8 cellular contexts compared by ENCODE assay signal in the genomic region with DNA sequence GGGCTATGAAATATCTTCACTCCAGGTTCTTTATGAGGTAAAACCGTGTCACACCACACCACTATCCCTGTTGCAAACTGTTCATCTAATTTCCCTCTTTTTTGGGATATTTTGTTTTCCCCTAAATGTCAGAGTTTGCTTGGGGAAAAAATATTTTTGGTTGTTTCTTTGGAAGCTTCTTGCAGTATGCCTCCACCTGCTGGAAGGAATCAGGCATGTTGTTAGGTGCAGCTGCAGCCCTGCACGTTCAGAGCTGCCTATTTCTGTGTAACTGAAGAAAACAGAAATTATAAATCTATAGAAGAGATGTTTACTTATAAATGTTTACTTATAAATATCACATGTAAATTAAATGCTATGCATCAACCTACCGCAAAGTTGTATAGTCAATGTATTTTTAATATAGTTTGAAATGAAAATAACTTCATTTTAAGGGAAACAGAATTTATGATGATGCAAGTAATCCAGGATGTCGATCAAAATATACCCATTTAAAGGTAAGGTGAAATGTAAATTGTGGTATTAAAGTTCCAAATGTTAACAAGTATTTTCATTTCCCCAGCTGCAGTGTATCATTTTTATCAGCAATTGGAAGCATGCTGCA.
DNase-seq lines count a peak whose midpoint lies in the region; ATAC-seq, FAIRE-seq and TF ChIP-seq lines count a peak whose summit lies in the region.

No MANE protein-coding gene starts in this region.

- no peak overlapping the region for H3K4me2 ChIP-seq in keratinocyte (ENCODE audit: control insufficient read depth, extremely low read depth, insufficient read depth, low read depth, low read length)

- H3K36me3 Mint-ChIP-seq in activated T-helper 17 cell treated with anti-CD3 and anti-CD28 coated beads, Interleukin-2, amount 50 U/mL, for 72 hours (ENCODE audit: low read depth), result no peaks in the 10 kb centered on the region

- H3K36me3 ChIP-seq in adrenal gland (replicated peaks in 1 of 2), result no peaks in the 10 kb centered on the region
- H3K36me3 ChIP-seq in keratinocyte (ENCODE audit: control insufficient read depth in 2 of 2, extremely low read depth in 1 of 2, insufficient read depth in 2 of 2, low read length in 2 of 2), result no peaks in the 10 kb centered on the region

- no peaks in the 10 kb centered on the region for H3K9me3 Mint-ChIP-seq in activated T-helper 17 cell treated with anti-CD3 and anti-CD28 coated beads, Interleukin-2, amount 50 U/mL, for 72 hours

- H3K4me3 Mint-ChIP-seq in activated T-helper 17 cell treated with anti-CD3 and anti-CD28 coated beads, Interleukin-2, amount 50 U/mL, for 72 hours, result no peak overlapping the region

- H3K27ac ChIP-seq in adrenal gland (no peak overlapping the region), keratinocyte (ENCODE audit: control insufficient read depth, insufficient read depth, low read length) (no peak overlapping the region)

- H3K79me2 ChIP-seq in keratinocyte (ENCODE audit: control insufficient read depth, insufficient read depth, low read length), result no peaks in the 10 kb centered on the region

- no peak overlapping the region for H3K9ac ChIP-seq in keratinocyte (ENCODE audit: control insufficient read depth, extremely low read depth, insufficient read depth, low read length)

- ATAC-seq in HG03196 (IDR thresholded peaks at IDR 0.05; ENCODE audit: unreplicated experiment), result no peak
- ATAC-seq in activated T-helper 17 cell treated with anti-CD3 and anti-CD28 coated beads, Interleukin-2, amount 50 U/mL, for 72 hours (replicated peaks), result no peak

- H3K27me3 Mint-ChIP-seq in activated T-helper 17 cell treated with anti-CD3 and anti-CD28 coated beads, Interleukin-2, amount 50 U/mL, for 72 hours, result peaks cover 11% of the 10 kb centered on the region

- no peaks in the 10 kb centered on the region for H3K4me1 Mint-ChIP-seq in activated T-helper 17 cell treated with anti-CD3 and anti-CD28 coated beads, Interleukin-2, amount 50 U/mL, for 72 hours

- DNase-seq in DMS153 (lab: John Stamatoyannopoulos, UW) (peak; percentile 39), NAMALWA (ENCODE audit: low spot score) (peak; percentile 35), adrenal gland (peak in 3 of 7 donors; percentile 24 to 42 (median 31)), keratinocyte (ENCODE audit: low read depth, low spot score) (no peak), activated gamma-delta T cell treated with Interleukin-2 at 50 U/mL for 16 hours (no peak), activated gamma-delta T cell (lab: John Stamatoyannopoulos, UW) (no peak)

- WGBS in adrenal gland, 4 donors, result 24 to 38% (median 37%) methylated on average over 4 of the region's 4 CpGs

- no peaks in the 10 kb centered on the region for H3K9me1 ChIP-seq in keratinocyte (ENCODE audit: control insufficient read depth, extremely low read depth, insufficient read depth, low read length)

- no peaks in the 10 kb centered on the region for H3K4me1 ChIP-seq in adrenal gland (replicated peaks in 1 of 2)
- no peaks in the 10 kb centered on the region for H3K4me1 ChIP-seq in keratinocyte (ENCODE audit: control insufficient read depth, extremely low read depth, insufficient read depth, low read length)

- dilution Hi-C loops in keratinocyte (cut with MboI; ENCODE audit: extremely low pct_ligation_motif_present, low sequenced_read_pairs), result no loop called here

- H3K27me3 ChIP-seq in adrenal gland, result no peaks in the 10 kb centered on the region
- H3K27me3 ChIP-seq in keratinocyte (ENCODE audit: control insufficient read depth, extremely low read depth, insufficient read depth, low read length), result no peaks in the 10 kb centered on the region

- H3K4me3 ChIP-seq in adrenal gland (no peak overlapping the region), keratinocyte (ENCODE audit: control insufficient read depth in 2 of 3, extremely low read depth in 1 of 3, insufficient read depth in 2 of 3, low read depth in 1 of 3, low read length in 3 of 3) (no peak overlapping the region)

- TF ChIP-seq POLR2A in adrenal gland (IDR thresholded peaks at IDR 0.05), result no peak

- no peak overlapping the region for H3K27ac Mint-ChIP-seq in activated T-helper 17 cell treated with anti-CD3 and anti-CD28 coated beads, Interleukin-2, amount 50 U/mL, for 72 hours

- no peaks in the 10 kb centered on the region for H3K9me3 ChIP-seq in adrenal gland (replicated peaks in 1 of 3)
- no peaks in the 10 kb centered on the region for H3K9me3 ChIP-seq in keratinocyte (ENCODE audit: control insufficient read depth, low read depth, low read length)

- no peak for FAIRE-seq in keratinocyte (lab: Jason Lieb, UNC)

- H2AFZ ChIP-seq in keratinocyte (ENCODE audit: control insufficient read depth, low read length), result no peak overlapping the region

- intact Hi-C loops in adrenal gland (cut with DNase I), result no loop called here

- TF ChIP-seq CTCF in adrenal gland (IDR thresholded peaks at IDR 0.05), result peak; percentile 14 to 57 (median 39)
- TF ChIP-seq CTCF in keratinocyte (optimal IDR thresholded peaks at IDR 0.05 in 1 of 3, IDR thresholded peaks at IDR 0.05 in 1 of 3, conservative IDR thresholded peaks at IDR 0.05 in 1 of 3; ENCODE audit: extremely low read depth in 1 of 3, insufficient read depth in 2 of 3, low read length in 3 of 3), result peak; percentile 59 to 73 (median 72)

- H4K20me1 ChIP-seq in keratinocyte (ENCODE audit: control insufficient read depth, extremely low read depth, insufficient read depth, low read length), result no peaks in the 10 kb centered on the region

Comparison
In these comparisons a context has a peak if more than half of its experiments do, and no peak if none do; other contexts are left out.
1. DNase-seq: peak in DMS153 (single experiment) and NAMALWA (single experiment); none in keratinocyte (single experiment), activated gamma-delta T cell treated with Interleukin-2 at 50 U/mL for 16 hours (single experiment) and activated gamma-delta T cell (single experiment).